Comparison of ENCODE assay signal across 8 cellular contexts in genomic region chr9:19922476-19923118, GRCh38.
DNase-seq lines count a peak whose midpoint lies in the region; ATAC-seq, FAIRE-seq and TF ChIP-seq lines count a peak whose summit lies in the region.

No MANE protein-coding gene starts in this region.

- H4K20me1 ChIP-seq in HCT116 (ENCODE audit: insufficient read depth) = no peaks in the 10 kb centered on the region

- no peak for TF ChIP-seq POLR2A in HCT116 (IDR thresholded peaks at IDR 0.05; ENCODE audit: borderline replicate concordance, extremely low read depth, insufficient read depth, insufficient read length)

- H3K9me3 ChIP-seq in HCT116 (ENCODE audit: control insufficient read depth in 1 of 2, insufficient read depth in 1 of 2, low read depth in 1 of 2, low read length in 2 of 2) = no peaks in the 10 kb centered on the region
- H3K9me3 ChIP-seq in NT2/D1 (ENCODE audit: insufficient read depth, low read length) = no peaks in the 10 kb centered on the region

- RAD21 ChIA-PET in HCT116 (lab: Charles Lee; ENCODE audit: low non-redundant PET in 1 of 2, low total read pairs in 2 of 2, uncharacterized antibody in 2 of 2, unreplicated experiment in 2 of 2) = interaction anchor here (0.6 to 1.0 kb wide), 2 partner anchors 399 to 457 kb away, joined by 4 to 8 read pairs; no protein-coding TSS in a partner anchor

- peaks cover 0 to 4% of the 10 kb centered on the region in 2 experiments; a peak in 1 of 4 replicates for H3K4me1 ChIP-seq in HCT116 (ENCODE audit: control insufficient read depth in 1 of 2, insufficient read depth in 2 of 2, low read length in 2 of 2)
- no peaks in the 10 kb centered on the region for H3K4me1 ChIP-seq in NT2/D1 (ENCODE audit: insufficient read depth, insufficient read length)

- H3K27me3 ChIP-seq in HCT116 (ENCODE audit: insufficient read depth, low read length) = peaks cover 5% of the 10 kb centered on the region
- peaks cover 20% of the 10 kb centered on the region for H3K27me3 ChIP-seq in NT2/D1 (ENCODE audit: insufficient read depth, insufficient read length)

- intact Hi-C loops in HCT116 (cut with micrococcal nuclease) = no loop called here

- H3K4me2 ChIP-seq in HCT116 (ENCODE audit: low read length) = no peak overlapping the region

- H3K9ac ChIP-seq in HCT116 (ENCODE audit: low read length) = no peak overlapping the region
- H3K9ac ChIP-seq in NT2/D1 (ENCODE audit: insufficient read length, low read depth) = no peak overlapping the region

- H3K4me3 ChIP-seq in HCT116 (replicated peaks in 1 of 2; ENCODE audit: low read depth in 1 of 2, low read length in 2 of 2) (no peak overlapping the region), NT2/D1 (ENCODE audit: insufficient read length, low read depth) (no peak overlapping the region), coronary artery (no peak overlapping the region)

- peak; percentile 67 for TF ChIP-seq RAD21 in HCT116 (IDR thresholded peaks at IDR 0.05; ENCODE audit: low read depth)

- H3K27ac ChIP-seq in HCT116 (ENCODE audit: low read depth, low read length) (no peak overlapping the region), coronary artery (no peak overlapping the region)

- POLR2A ChIA-PET in HCT116 (lab: Charles Lee) = no interaction called here

- CTCF ChIA-PET in HCT116 (lab: Charles Lee) = interaction anchor here (1.1 to 1.7 kb wide), 3 partner anchors 404 to 458 kb away, joined by 8 to 16 read pairs (median 13); no protein-coding TSS in a partner anchor

- DNase-seq in HCT116 (ENCODE audit: low read depth, low spot score) = peak; percentile 15
- peak; percentile 64 for DNase-seq in NT2/D1 (ENCODE audit: low read depth, low spot score)
- peak; percentile 44 for DNase-seq in fibroblast of gingiva (ENCODE audit: low read depth)
- DNase-seq in retina = peak; percentile 68
- no peak for DNase-seq in coronary artery (ENCODE audit: low spot score)
- DNase-seq in stimulated activated CD4-positive, alpha-beta T cell treated with anti-CD3 and anti-CD28 coated beads, Interleukin-4, amount 100 ng/mL, for 24 hours = no peak

- peak; percentile 39 for FAIRE-seq in A204.1 (lab: Jason Lieb, UNC)

- no peaks in the 10 kb centered on the region for H3K9me2 ChIP-seq in HCT116 (ENCODE audit: insufficient read depth)

- no TSS peak for BruUV-seq in HCT116 (replicated peaks; lab: Mats Ljungman, UMichigan)

- TF ChIP-seq CTCF in HCT116 (IDR thresholded peaks at IDR 0.05 in 2 of 3, conservative IDR thresholded peaks at IDR 0.05 in 1 of 3; ENCODE audit: borderline replicate concordance in 1 of 3, insufficient read depth in 1 of 3, low read depth in 2 of 3, low read length in 2 of 3) = peak; percentile 16 to 43 (median 31); a peak in 3 of 6 replicates
- TF ChIP-seq CTCF in coronary artery (IDR thresholded peaks at IDR 0.05) = no peak

- no peaks in the 10 kb centered on the region for H3K79me2 ChIP-seq in HCT116 (ENCODE audit: insufficient read depth, low read length)

- ATAC-seq in HCT116 (peak; percentile 49), GM18868 (IDR thresholded peaks at IDR 0.05; ENCODE audit: unreplicated experiment) (no peak)

- H2AFZ ChIP-seq in HCT116 (ENCODE audit: low read depth, low read length, poor library complexity, severe bottlenecking) = no peak overlapping the region

- H3K36me3 ChIP-seq in HCT116 (ENCODE audit: control insufficient read depth in 1 of 2, insufficient read depth in 2 of 2, low read length in 2 of 2) = no peaks in the 10 kb centered on the region
- H3K36me3 ChIP-seq in NT2/D1 (ENCODE audit: insufficient read depth, insufficient read length, low read length) = no peaks in the 10 kb centered on the region

TF ChIP-seq in HCT116, 20 proteins besides CTCF, POLR2A, EP300 and RAD21:
- no peak for TF ChIP-seq TCF7L2 (IDR thresholded peaks at IDR 0.05; ENCODE audit: borderline replicate concordance, extremely low read depth, insufficient read depth, insufficient read length)

Comparison
In these comparisons a context has a peak if more than half of its experiments do, and no peak if none do; other contexts are left out.
1. DNase-seq: peak in HCT116 (single experiment), NT2/D1 (single experiment), fibroblast of gingiva (single experiment) and retina (single experiment); none in coronary artery (single experiment) and stimulated activated CD4-positive, alpha-beta T cell treated with anti-CD3 and anti-CD28 coated beads, Interleukin-4, amount 100 ng/mL, for 24 hours (single experiment).